Comparison of ENCODE assay signal across 1 cellular context in genomic region chr12:121957831-121958515, GRCh38.
TF ChIP-seq lines count a peak whose summit lies in the region.

No MANE protein-coding gene starts in this region.

TF ChIP-seq in H1, 55 proteins besides CTCF, POLR2A, EP300 and RAD21 (continued from another document):
- TF ChIP-seq PHF8 (conservative IDR thresholded peaks at IDR 0.05; ENCODE audit: low read depth, low read length), result no peak
- no peak for TF ChIP-seq TAF1 (IDR thresholded peaks at IDR 0.05; ENCODE audit: low read depth, low read length)
- TF ChIP-seq CBX5 (IDR thresholded peaks at IDR 0.05; ENCODE audit: low read depth, low read length), result no peak
- TF ChIP-seq SUZ12 (IDR thresholded peaks at IDR 0.05; ENCODE audit: low read length), result no peak
- no peak for TF ChIP-seq BCL11A (IDR thresholded peaks at IDR 0.05; ENCODE audit: low read depth in 2 of 2, low read length in 2 of 2)
- TF ChIP-seq TCF12 (IDR thresholded peaks at IDR 0.05; ENCODE audit: low read depth, low read length), result no peak
